23 cellular contexts compared by ENCODE assay signal in the genomic region with DNA sequence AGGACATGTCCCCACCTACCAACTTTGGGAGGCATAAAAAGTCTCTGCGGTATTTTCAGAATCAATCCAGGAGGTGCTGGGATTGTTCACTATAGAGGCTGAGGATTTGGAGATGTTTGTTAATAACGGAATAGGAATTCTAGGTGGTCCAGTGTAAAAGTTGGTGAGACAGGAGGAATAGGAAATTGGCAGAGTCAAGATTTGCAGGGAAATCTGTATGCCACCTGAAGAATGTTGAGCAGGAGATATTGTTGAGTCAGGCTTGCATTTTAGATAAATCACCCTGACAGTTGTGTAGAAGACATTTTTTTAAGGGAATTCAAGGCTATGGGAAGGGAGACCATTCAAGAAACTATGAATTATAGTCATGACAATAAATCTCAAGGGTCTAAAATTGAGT.
"Had no signal": no experiment of that assay in that cellular context is flagged by ENCODE, and none has a peak within 500 bp of the region (broad histone marks: within the 10 kb centered on the region; RNA-seq: fewer than 3 reads in every experiment).

No MANE protein-coding gene starts in this region.

- H2AFZ ChIP-seq: hepatocyte had no signal

- H3K27ac ChIP-seq: coronary artery, dorsolateral prefrontal cortex, esophagus muscularis mucosa, foreskin keratinocyte, gastroesophageal sphincter, heart left ventricle, hepatocyte, left lung, lower lobe of right lung had no signal

- H3K4me2 ChIP-seq: hepatocyte had no signal

- FAIRE-seq: endothelial cell of umbilical vein, frontal cortex, islet of Langerhans, keratinocyte had no signal

- H3K27ac Mint-ChIP-seq: mesothelial cell of epicardium, naive B cell had no signal

- H3K36me3 ChIP-seq: gastroesophageal sphincter, left lung, lower lobe of right lung had no signal

- H3K79me2 ChIP-seq: hepatocyte had no signal

- ATAC-seq: foreskin keratinocyte, gastroesophageal sphincter, heart left ventricle, left cardiac atrium, left lung, left ventricle myocardium superior, lower lobe of right lung, mucosa of descending colon had no signal

- H3K4me3 ChIP-seq: coronary artery, dorsolateral prefrontal cortex, esophagus muscularis mucosa, gastroesophageal sphincter, heart left ventricle, hepatocyte, left lung, lower lobe of right lung, mucosa of descending colon had no signal

- H3K36me3 Mint-ChIP-seq: mesothelial cell of epicardium, naive B cell had no signal

- H3K9me3 ChIP-seq: esophagus muscularis mucosa, gastroesophageal sphincter, heart left ventricle, left lung, lower lobe of right lung, mucosa of descending colon had no signal

- H3K4me3 Mint-ChIP-seq: mesothelial cell of epicardium, naive B cell had no signal

- DNase-seq: dermis blood vessel endothelial cell; dorsolateral prefrontal cortex; effector CD4-positive, alpha-beta T cell; effector memory CD4-positive, alpha-beta T cell; foreskin keratinocyte; heart left ventricle; hypothalamus; left cardiac atrium; left lung; left ventricle myocardium superior; lower lobe of right lung; mesenchymal stem cell; mucosa of descending colon; naive B cell had no signal

- H3K4me1 ChIP-seq: foreskin keratinocyte, heart left ventricle, left lung, lower lobe of right lung had no signal

- H3K27me3 ChIP-seq: esophagus muscularis mucosa, foreskin keratinocyte, gastroesophageal sphincter, hepatocyte had no signal
